20 cellular contexts compared by ENCODE assay signal in genomic region chr7:148868378-148868674, GRCh38. TPM values are rescaled to one million over a fixed set of nuclear protein-coding genes. Genes with fewer than 3 reads are reported as not detected.
DNase-seq lines count a peak whose midpoint lies in the region; ATAC-seq, FAIRE-seq and TF ChIP-seq lines count a peak whose summit lies in the region.
"Had no signal": no experiment of that assay in that cellular context is flagged by ENCODE, and none has a peak within 500 bp of the region (broad histone marks: within the 10 kb centered on the region; RNA-seq: fewer than 3 reads in every experiment).

No MANE protein-coding gene starts in this region.

- peak overlapping the region; percentile 82 for H3K27ac ChIP-seq in DOHH2 (ENCODE audit: low read depth, low read length)
- peak overlapping the region; percentile 66 for H3K27ac ChIP-seq in SU-DHL-6 (ENCODE audit: low read depth, low read length)
- no peak overlapping the region for H3K27ac ChIP-seq in small intestine (ENCODE audit: low read depth in 1 of 2, low read length in 1 of 2)
- H3K27ac ChIP-seq: Peyer's patch, SJCRH30 had no signal

- H3F3A ChIP-seq in DOHH2 (ENCODE audit: control insufficient read depth, insufficient read depth) (peaks cover 33% of the 10 kb centered on the region), SU-DHL-6 (ENCODE audit: insufficient read depth) (peaks cover 30% of the 10 kb centered on the region)

- no peak for ATAC-seq in central memory CD8-positive, alpha-beta T cell (replicated peaks; ENCODE audit: extremely low read depth, poor library complexity, severe bottlenecking)
- no peak for ATAC-seq in HG03045 (IDR thresholded peaks at IDR 0.05; ENCODE audit: unreplicated experiment)
- ATAC-seq: GM23338 had no signal

- H3K27me3 ChIP-seq in DOHH2 (ENCODE audit: control insufficient read depth, low read length) (no peaks in the 10 kb centered on the region), SU-DHL-6 (ENCODE audit: low read length) (no peaks in the 10 kb centered on the region), small intestine (ENCODE audit: control insufficient read depth in 2 of 2, insufficient read depth in 2 of 2, low read length in 2 of 2) (no peaks in the 10 kb centered on the region)
- H3K27me3 ChIP-seq: Peyer's patch, SJCRH30 had no signal

- H3K36me3 Mint-ChIP-seq in central memory CD8-positive, alpha-beta T cell (ENCODE audit: insufficient read depth): peaks cover 13% of the 10 kb centered on the region

- H4K20me1 ChIP-seq in DOHH2 (ENCODE audit: control insufficient read depth, insufficient read depth, low read depth, low read length) (peaks cover 21% of the 10 kb centered on the region), SU-DHL-6 (ENCODE audit: low read depth, low read length) (peaks cover 8% of the 10 kb centered on the region; the same call in 1 of the 2 replicates)

- peak; percentile 31 for FAIRE-seq in GM19239 (lab: Jason Lieb, UNC)
- no peak for FAIRE-seq in small intestine (lab: Jason Lieb, UNC)

- H3K9me3 ChIP-seq in DOHH2 (ENCODE audit: control insufficient read depth, insufficient read depth, low read length): peaks cover 40% of the 10 kb centered on the region
- H3K9me3 ChIP-seq in SU-DHL-6 (ENCODE audit: insufficient read depth, low read length): no peaks in the 10 kb centered on the region
- H3K9me3 ChIP-seq in small intestine (ENCODE audit: control insufficient read depth, low read depth): no peaks in the 10 kb centered on the region
- H3K9me3 ChIP-seq: SJCRH30 had no signal

- H3K9ac ChIP-seq in SU-DHL-6 (ENCODE audit: low read length): no peak overlapping the region

- peaks cover 9% of the 10 kb centered on the region for H3K9me3 Mint-ChIP-seq in central memory CD8-positive, alpha-beta T cell

- no peaks in the 10 kb centered on the region for H3K9me2 ChIP-seq in DOHH2 (replicated peaks; ENCODE audit: control insufficient read depth, low read length)
- H3K9me2 ChIP-seq in SU-DHL-6 (replicated peaks; ENCODE audit: insufficient read depth, low read length): no peaks in the 10 kb centered on the region

- H3K4me1 ChIP-seq in DOHH2 (ENCODE audit: control insufficient read depth, low read length) (peaks cover 85% of the 10 kb centered on the region), small intestine (ENCODE audit: control insufficient read depth in 2 of 2, insufficient read depth in 1 of 2, low read depth in 1 of 2, low read length in 1 of 2) (no peaks in the 10 kb centered on the region)
- H3K4me1 ChIP-seq: Peyer's patch, SJCRH30 had no signal

- TF ChIP-seq CTCF in DOHH2 (IDR thresholded peaks at IDR 0.05; ENCODE audit: low read depth, low read length, poor library complexity, severe bottlenecking) (no peak), SU-DHL-6 (IDR thresholded peaks at IDR 0.05; ENCODE audit: insufficient read depth, low read length, poor library complexity, severe bottlenecking) (no peak)

- no peaks in the 10 kb centered on the region for H3K27me3 Mint-ChIP-seq in central memory CD8-positive, alpha-beta T cell
- H3K27me3 Mint-ChIP-seq: CD4-positive, CD25-positive, alpha-beta regulatory T cell had no signal

- peaks cover 100% of the 10 kb centered on the region for H3K79me2 ChIP-seq in DOHH2 (ENCODE audit: control insufficient read depth, low read length)
- peaks cover 99% of the 10 kb centered on the region for H3K79me2 ChIP-seq in SU-DHL-6 (ENCODE audit: insufficient read depth, low read length)

- no peak overlapping the region for H2AFZ ChIP-seq in SU-DHL-6 (ENCODE audit: low read depth, low read length, severe bottlenecking)
- H2AFZ ChIP-seq: GM23338 had no signal

- H3K36me3 ChIP-seq in DOHH2 (ENCODE audit: control insufficient read depth, low read length): peaks cover 58% of the 10 kb centered on the region
- peaks cover 39% of the 10 kb centered on the region for H3K36me3 ChIP-seq in SU-DHL-6 (ENCODE audit: low read length)
- no peaks in the 10 kb centered on the region for H3K36me3 ChIP-seq in small intestine (ENCODE audit: control insufficient read depth in 2 of 2, insufficient read depth in 2 of 2, low read length in 2 of 2)
- H3K36me3 ChIP-seq: HAP-1, Peyer's patch had no signal

- 59 to 71% (median 63%) methylated on average over 5 of the region's 5 CpGs for WGBS in small intestine, 3 donors

- peaks cover 14% of the 10 kb centered on the region for H3K4me1 Mint-ChIP-seq in central memory CD8-positive, alpha-beta T cell

- peak overlapping the region; percentile 9 for H3K27ac Mint-ChIP-seq in central memory CD8-positive, alpha-beta T cell (ENCODE audit: low read depth)
- H3K27ac Mint-ChIP-seq: GM23338 had no signal

- peak overlapping the region; percentile 54 for H3K4me3 ChIP-seq in DOHH2 (ENCODE audit: low read length)
- H3K4me3 ChIP-seq in SU-DHL-6 (ENCODE audit: insufficient read depth, low read length, poor library complexity, severe bottlenecking): peak overlapping the region; percentile 10
- H3K4me3 ChIP-seq in small intestine (ENCODE audit: low read depth in 1 of 2, low read length in 2 of 2): no peak overlapping the region
- H3K4me3 ChIP-seq: GM23338, HAP-1, Peyer's patch, SJCRH30 had no signal

- H3K4me2 ChIP-seq in DOHH2 (ENCODE audit: low read length): peak overlapping the region; percentile 64
- peak overlapping the region; percentile 33 for H3K4me2 ChIP-seq in SU-DHL-6 (ENCODE audit: low read depth, low read length, poor library complexity, severe bottlenecking)
- H3K4me2 ChIP-seq: GM23338 had no signal

- DNase-seq in GM19239 (ENCODE audit: insufficient read length, low spot score): no peak
- no peak for DNase-seq in central memory CD8-positive, alpha-beta T cell (ENCODE audit: low spot score in 2 of 2)
- DNase-seq in NCI-H1417 treated with DMSO at 0.1 percent for 48 hours (lab: John Stamatoyannopoulos, UW): no peak
- no peak for DNase-seq in small intestine
- DNase-seq in GM19240 (ENCODE audit: insufficient read length, low spot score): no peak
- DNase-seq: CD4-positive, CD25-positive, alpha-beta regulatory T cell; IMR-90; NCI-H1092 treated with DMSO at 0.1 percent for 48 hours; NCI-H146; NCI-H2029; NCI-H226; NCI-H510A treated with DMSO at 0.1 percent for 48 hours; NCI-H748 treated with DMSO at 0.1 percent for 48 hours; Peyer's patch; SJCRH30 had no signal

- H3K4me3 Mint-ChIP-seq in central memory CD8-positive, alpha-beta T cell: no peak overlapping the region
- H3K4me3 Mint-ChIP-seq: CD4-positive, CD25-positive, alpha-beta regulatory T cell; GM23338 had no signal

RNA-seq across cellular contexts. Expression of gene EZH2, which starts 15.8 kb away (rescaled TPM):
- 10 to 100 TPM in 1 of 3 donors, 1 to 10 TPM in 2; 5.4 to 16.2 (median 5.6) TPM for polyA plus RNA-seq in small intestine

Comparison
In these comparisons a context has a peak if more than half of its experiments do, and no peak if none do; other contexts are left out.
1. H3K27ac ChIP-seq: peak in DOHH2 (single experiment) and SU-DHL-6 (single experiment); none in small intestine (0 of 2).
2. H3K4me3 ChIP-seq: peak in DOHH2 (single experiment) and SU-DHL-6 (single experiment); none in small intestine (0 of 2).